Comparison of ENCODE assay signal across 8 cellular contexts in the genomic region with DNA sequence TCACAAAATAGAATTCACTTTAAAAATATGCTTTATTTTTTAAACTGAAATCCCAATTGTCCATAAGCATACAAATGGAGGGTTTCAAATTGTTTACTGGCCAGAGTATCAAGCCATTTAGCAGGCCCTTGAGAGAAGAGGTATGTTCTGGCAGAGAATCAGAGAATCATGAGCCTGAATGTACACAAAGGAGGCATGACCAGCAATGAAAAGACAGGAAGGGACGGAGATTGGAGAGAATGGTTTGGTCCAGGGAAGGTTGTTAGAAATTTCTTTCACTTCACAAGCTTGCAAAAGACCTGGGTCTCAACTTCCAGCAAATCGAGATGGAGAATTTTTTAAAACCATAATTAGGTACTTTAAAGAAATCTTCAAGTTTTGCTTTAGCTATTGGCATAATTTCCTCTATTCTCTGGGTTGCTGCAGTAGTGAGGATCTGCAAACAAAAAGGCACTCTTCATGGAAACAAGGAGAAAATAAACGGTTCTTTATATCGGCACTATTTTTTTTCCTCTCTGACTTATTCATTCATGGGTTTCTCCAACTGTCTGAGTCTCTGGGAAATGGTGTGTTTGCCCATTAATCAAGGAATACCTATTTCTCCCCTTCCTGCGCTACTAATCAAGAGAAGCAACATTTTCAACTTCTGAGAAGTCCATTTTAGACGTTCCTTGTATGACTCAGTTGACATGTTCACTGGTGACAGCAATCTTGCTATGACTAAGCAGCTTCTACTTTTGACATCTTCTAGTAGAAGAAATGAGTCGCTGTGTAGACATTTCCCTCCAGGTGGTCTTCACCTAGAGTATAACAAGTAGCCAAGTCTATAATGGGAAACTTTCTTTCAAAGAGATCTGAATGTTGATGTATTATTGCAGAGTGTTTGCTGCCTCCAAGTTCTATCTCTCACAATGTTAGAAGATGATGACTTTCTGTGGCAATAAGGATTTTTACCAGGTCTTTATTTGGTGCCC. TPM values are rescaled to one million over a fixed set of nuclear protein-coding genes. Genes with fewer than 3 reads are reported as not detected.
A peak's percentile ranks its signal among the peaks of the same experiment; 100 is the strongest.
DNase-seq lines count a peak whose midpoint lies in the region; ATAC-seq, FAIRE-seq and TF ChIP-seq lines count a peak whose summit lies in the region.

No MANE protein-coding gene starts in this region.

- peaks cover 9% of the 10 kb centered on the region for H3K9me3 Mint-ChIP-seq in activated CD8-positive, alpha-beta memory T cell treated with anti-CD3 and anti-CD28 coated beads, Interleukin-2, amount 10 ng/mL, durations not matched to agents 7 days and 5 days (ENCODE audit: low read depth)
- H3K9me3 Mint-ChIP-seq in naive thymus-derived CD8-positive, alpha-beta T cell, result peaks cover 0 to 1% (median 0%) of the 10 kb centered on the region in 9 donors

- no peaks in the 10 kb centered on the region for H3K79me2 ChIP-seq in keratinocyte (ENCODE audit: control insufficient read depth, insufficient read depth, low read length)

- H3K27me3 ChIP-seq in keratinocyte (ENCODE audit: control insufficient read depth, extremely low read depth, insufficient read depth, low read length) (no peaks in the 10 kb centered on the region), psoas muscle (ENCODE audit: insufficient read depth in 3 of 3, low read length in 2 of 3) (no peaks in the 10 kb centered on the region)

- H3K36me3 ChIP-seq in keratinocyte (ENCODE audit: control insufficient read depth in 2 of 2, extremely low read depth in 1 of 2, insufficient read depth in 2 of 2, low read length in 2 of 2) (no peaks in the 10 kb centered on the region), psoas muscle (ENCODE audit: insufficient read depth in 1 of 2, low read depth in 1 of 2) (no peaks in the 10 kb centered on the region)

- CTCF ChIA-PET in activated CD8-positive, alpha-beta memory T cell treated with anti-CD3 and anti-CD28 coated beads, Interleukin-2, amount 10 ng/mL, durations not matched to agents 7 days and 5 days (lab: Charles Lee), result interaction anchor here (0.9 to 2.8 kb wide), 4 partner anchors 8 to 29 kb away, joined by 3 to 8 read pairs (median 5); no protein-coding TSS in a partner anchor

- peak overlapping the region; percentile 52 for H3K4me3 Mint-ChIP-seq in activated CD8-positive, alpha-beta memory T cell treated with anti-CD3 and anti-CD28 coated beads, Interleukin-2, amount 10 ng/mL, durations not matched to agents 7 days and 5 days
- no peak overlapping the region for H3K4me3 Mint-ChIP-seq in naive thymus-derived CD8-positive, alpha-beta T cell

- intact Hi-C loops in psoas muscle (cut with DNase I), result loop anchor here in 1 of 2 donors (10.0 kb wide), 1 partner anchor 108 kb away; no protein-coding TSS in a partner anchor

- TF ChIP-seq CTCF in keratinocyte (optimal IDR thresholded peaks at IDR 0.05 in 1 of 3, IDR thresholded peaks at IDR 0.05 in 1 of 3, conservative IDR thresholded peaks at IDR 0.05 in 1 of 3; ENCODE audit: extremely low read depth in 1 of 3, insufficient read depth in 2 of 3, low read length in 3 of 3) (no peak), psoas muscle (IDR thresholded peaks at IDR 0.05) (no peak)

- H4K20me1 ChIP-seq in keratinocyte (ENCODE audit: control insufficient read depth, extremely low read depth, insufficient read depth, low read length), result no peaks in the 10 kb centered on the region

- DNase-seq in activated CD8-positive, alpha-beta memory T cell treated with anti-CD3 and anti-CD28 coated beads, Interleukin-2, amount 10 ng/mL, durations not matched to agents 7 days and 5 days, result peak; percentile 65
- no peak for DNase-seq in activated CD8-positive, alpha-beta memory T cell treated with anti-CD3 and anti-CD28 coated beads for 24 hours
- DNase-seq in NCI-H2196 (lab: John Stamatoyannopoulos, UW; ENCODE audit: unreplicated experiment), result peak; percentile 38
- DNase-seq in keratinocyte (ENCODE audit: low read depth, low spot score), result no peak
- no peak for DNase-seq in psoas muscle
- no peak for DNase-seq in amygdala (lab: John Stamatoyannopoulos, UW)
- DNase-seq in naive thymus-derived CD8-positive, alpha-beta T cell, result no peak

- H3K4me2 ChIP-seq in keratinocyte (ENCODE audit: control insufficient read depth, extremely low read depth, insufficient read depth, low read depth, low read length), result peak overlapping the region; percentile 23

- H3K27ac ChIP-seq in keratinocyte (ENCODE audit: control insufficient read depth, insufficient read depth, low read length) (no peak overlapping the region), psoas muscle (no peak overlapping the region)

- H3K4me1 ChIP-seq in keratinocyte (ENCODE audit: control insufficient read depth, extremely low read depth, insufficient read depth, low read length) (peaks cover 42% of the 10 kb centered on the region), psoas muscle (no peaks in the 10 kb centered on the region)

- peaks cover 44% of the 10 kb centered on the region for H3K36me3 Mint-ChIP-seq in activated CD8-positive, alpha-beta memory T cell treated with anti-CD3 and anti-CD28 coated beads, Interleukin-2, amount 10 ng/mL, durations not matched to agents 7 days and 5 days
- H3K36me3 Mint-ChIP-seq in naive thymus-derived CD8-positive, alpha-beta T cell, result peaks cover 6 to 29% (median 20%) of the 10 kb centered on the region in 3 donors

- no peaks in the 10 kb centered on the region for H3K27me3 Mint-ChIP-seq in activated CD8-positive, alpha-beta memory T cell treated with anti-CD3 and anti-CD28 coated beads, Interleukin-2, amount 10 ng/mL, durations not matched to agents 7 days and 5 days
- H3K27me3 Mint-ChIP-seq in naive thymus-derived CD8-positive, alpha-beta T cell, result no peaks in the 10 kb centered on the region

- no peak overlapping the region for H3K9ac ChIP-seq in keratinocyte (ENCODE audit: control insufficient read depth, extremely low read depth, insufficient read depth, low read length)

- H3K9me3 ChIP-seq in keratinocyte (ENCODE audit: control insufficient read depth, low read depth, low read length) (no peaks in the 10 kb centered on the region), psoas muscle (no peaks in the 10 kb centered on the region)

- peak overlapping the region; percentile 83 for H3K27ac Mint-ChIP-seq in activated CD8-positive, alpha-beta memory T cell treated with anti-CD3 and anti-CD28 coated beads, Interleukin-2, amount 10 ng/mL, durations not matched to agents 7 days and 5 days
- H3K27ac Mint-ChIP-seq in naive thymus-derived CD8-positive, alpha-beta T cell, result peak overlapping the region in 1 of 10 donors; percentile 29

- H2AFZ ChIP-seq in keratinocyte (ENCODE audit: control insufficient read depth, low read length), result no peak overlapping the region

- H3K4me1 Mint-ChIP-seq in activated CD8-positive, alpha-beta memory T cell treated with anti-CD3 and anti-CD28 coated beads, Interleukin-2, amount 10 ng/mL, durations not matched to agents 7 days and 5 days, result peaks cover 41% of the 10 kb centered on the region
- peaks cover 10 to 29% (median 15%) of the 10 kb centered on the region in 4 donors for H3K4me1 Mint-ChIP-seq in naive thymus-derived CD8-positive, alpha-beta T cell

- WGBS in psoas muscle, 3 donors, result 61 to 70% (median 67%) methylated on average over 7 of the region's 7 CpGs

- ATAC-seq in activated CD8-positive, alpha-beta memory T cell treated with anti-CD3 and anti-CD28 coated beads, Interleukin-2, amount 10 ng/mL, durations not matched to agents 7 days and 5 days, result peak; percentile 94
- ATAC-seq in HG02610 (IDR thresholded peaks at IDR 0.05; ENCODE audit: unreplicated experiment) (peak; percentile 98), psoas muscle (no peak)
- ATAC-seq in naive thymus-derived CD8-positive, alpha-beta T cell, result no peak

- no peaks in the 10 kb centered on the region for H3K9me1 ChIP-seq in keratinocyte (ENCODE audit: control insufficient read depth, extremely low read depth, insufficient read depth, low read length)

- POLR2A ChIA-PET in naive thymus-derived CD8-positive, alpha-beta T cell (lab: Charles Lee), result no interaction called here

- H3K4me3 ChIP-seq in keratinocyte (ENCODE audit: control insufficient read depth in 2 of 3, extremely low read depth in 1 of 3, insufficient read depth in 2 of 3, low read depth in 1 of 3, low read length in 3 of 3) (no peak overlapping the region), psoas muscle (no peak overlapping the region)

- peak; percentile 76 for FAIRE-seq in keratinocyte (lab: Jason Lieb, UNC)

- dilution Hi-C loops in keratinocyte (cut with MboI; ENCODE audit: extremely low pct_ligation_motif_present, low sequenced_read_pairs), result no loop called here

RNA-seq across cellular contexts. Expression of gene ERCC6L2, which starts 23.1 kb away (rescaled TPM):
- total RNA-seq in activated CD8-positive, alpha-beta memory T cell treated with anti-CD3 and anti-CD28 coated beads, Interleukin-2, amount 10 ng/mL, durations not matched to agents 7 days and 5 days, result 10 to 100 TPM; 33.0 to 38.5 TPM
- polyA plus RNA-seq in keratinocyte (11.2 to 18.4 TPM (median 15.4 TPM) in 3 replicates), psoas muscle (10 to 100 TPM in 1 of 3 donors, 1 to 10 TPM in 2; 6.9 to 10.7 (median 8.0) TPM)
- 7.9 TPM for polyA plus RNA-seq in keratinocyte (2011; ENCODE audit: low read depth)
- polyA plus RNA-seq in keratinocyte (2011; cell fraction: cytosol; rRNA removed), result 7.7 and 12.3 TPM in 2 replicates
- 18.0 and 22.2 TPM in 2 replicates for polyA plus RNA-seq in keratinocyte (2011; cell fraction: nucleus; rRNA removed)
- 7.3 and 12.1 TPM in 2 replicates for polyA plus RNA-seq in keratinocyte (2012; ENCODE audit: low replicate concordance)
- polyA minus RNA-seq in keratinocyte, result 7.1 to 48.2 TPM (median 24.1 TPM) in 3 replicates
- polyA minus RNA-seq in keratinocyte (2011; cell fraction: cytosol; rRNA and poly(A)+ RNA removed), result 20.9 TPM
- polyA minus RNA-seq in keratinocyte (2011; cell fraction: nucleus; rRNA and poly(A)+ RNA removed), result 33.1 and 87.5 TPM in 2 replicates
- total RNA-seq in psoas muscle, result 10 to 100 TPM; 19.8 to 27.1 (median 20.6) TPM
- total RNA-seq in naive thymus-derived CD8-positive, alpha-beta T cell, result 10 to 100 TPM; 78.0 to 78.4 TPM
- polyA plus RNA-seq in naive thymus-derived CD8-positive, alpha-beta T cell, result 10 to 100 TPM; 45.7 to 89.4 (median 62.8) TPM

Comparison
In these comparisons a context has a peak if more than half of its experiments do, and no peak if none do; other contexts are left out.
1. DNase-seq: peak in activated CD8-positive, alpha-beta memory T cell treated with anti-CD3 and anti-CD28 coated beads, Interleukin-2, amount 10 ng/mL, durations not matched to agents 7 days and 5 days (single experiment) and NCI-H2196 (single experiment); none in activated CD8-positive, alpha-beta memory T cell treated with anti-CD3 and anti-CD28 coated beads for 24 hours (single experiment), keratinocyte (single experiment), psoas muscle (0 of 2), amygdala (0 of 56) and naive thymus-derived CD8-positive, alpha-beta T cell (0 of 10).
2. ATAC-seq: peak in activated CD8-positive, alpha-beta memory T cell treated with anti-CD3 and anti-CD28 coated beads, Interleukin-2, amount 10 ng/mL, durations not matched to agents 7 days and 5 days (single experiment) and HG02610 (single experiment); none in psoas muscle (0 of 4) and naive thymus-derived CD8-positive, alpha-beta T cell (0 of 2).